11 cellular contexts compared by ENCODE assay signal in genomic region chr2:75284345-75284744, GRCh38.
"Had no signal": no experiment of that assay in that cellular context is flagged by ENCODE, and none has a peak within 500 bp of the region (broad histone marks: within the 10 kb centered on the region; RNA-seq: fewer than 3 reads in every experiment).

No MANE protein-coding gene starts in this region.

- ATAC-seq: left lung; mucosa of descending colon; naive thymus-derived CD4-positive, alpha-beta T cell; sciatic nerve had no signal

- H3K27ac Mint-ChIP-seq: activated naive CD4-positive, alpha-beta T cell treated with anti-CD3 and anti-CD28 coated beads, Interleukin-2, amount 50 U/mL, for 24 hours; naive thymus-derived CD4-positive, alpha-beta T cell had no signal

- H3K4me1 ChIP-seq: adrenal gland had no signal

- H3K4me1 Mint-ChIP-seq: activated naive CD4-positive, alpha-beta T cell treated with anti-CD3 and anti-CD28 coated beads, Interleukin-2, amount 50 U/mL, for 24 hours had no signal

- H3K36me3 ChIP-seq: adrenal gland, left lung, ovary had no signal

- H3K27ac ChIP-seq: adrenal gland, hepatocyte, left lung, ovary had no signal

- H3K4me3 ChIP-seq: adrenal gland, hepatocyte, left lung, mucosa of descending colon, ovary had no signal

- H3K4me3 Mint-ChIP-seq: activated naive CD4-positive, alpha-beta T cell treated with anti-CD3 and anti-CD28 coated beads, Interleukin-2, amount 50 U/mL, for 24 hours; naive thymus-derived CD4-positive, alpha-beta T cell had no signal

- H3K9me3 ChIP-seq: adrenal gland, left lung, mucosa of descending colon, ovary had no signal

- DNase-seq: activated CD4-positive, CD25-positive, alpha-beta regulatory T cell treated with anti-CD3 and anti-CD28 coated beads, Interleukin-2, amount 50 U/mL, for 72 hours; adrenal gland; islet precursor cell; left lung; mucosa of descending colon; naive thymus-derived CD4-positive, alpha-beta T cell; ovary; T1000 had no signal

- H3K27me3 ChIP-seq: adrenal gland, hepatocyte, left lung, ovary had no signal

- H3K27me3 Mint-ChIP-seq: activated naive CD4-positive, alpha-beta T cell treated with anti-CD3 and anti-CD28 coated beads, Interleukin-2, amount 50 U/mL, for 24 hours had no signal
